Comparison of ENCODE assay signal across 12 cellular contexts in the genomic region with DNA sequence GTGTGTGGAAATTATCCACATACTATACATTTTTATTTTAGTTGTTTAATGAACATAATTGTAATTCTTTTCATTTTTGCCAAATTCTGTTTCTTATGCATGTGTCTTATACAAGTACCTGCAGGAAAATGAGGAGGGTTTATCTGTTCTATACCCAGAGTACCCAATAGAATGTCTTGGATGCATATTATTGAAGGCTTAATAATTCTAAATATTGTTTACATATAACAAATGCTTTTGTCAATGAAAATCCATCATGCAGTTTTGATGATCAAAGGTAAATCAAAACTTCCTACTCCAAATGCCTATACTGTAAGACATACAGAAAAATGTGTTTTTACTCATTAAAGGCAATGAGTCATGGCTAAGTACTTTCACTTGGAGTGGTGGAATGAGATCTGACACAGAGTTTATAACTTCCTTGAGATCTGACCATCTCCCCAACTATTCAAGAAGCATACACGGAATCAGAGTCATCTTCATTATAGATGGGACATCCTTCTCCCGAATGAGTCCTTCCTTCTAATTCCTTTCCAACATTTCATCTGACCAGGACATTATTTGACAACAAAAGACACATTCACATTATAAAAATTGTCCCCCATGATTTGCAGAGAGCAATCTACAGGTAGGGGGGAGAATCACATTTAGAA. TPM values are rescaled to one million over a fixed set of nuclear protein-coding genes. Genes with fewer than 3 reads are reported as not detected.
A peak's percentile ranks its signal among the peaks of the same experiment; 100 is the strongest.
DNase-seq lines count a peak whose midpoint lies in the region; ATAC-seq, FAIRE-seq and TF ChIP-seq lines count a peak whose summit lies in the region.
"Not testable (repeated sequence)": the region's sequence is repeated elsewhere in the genome, so short reads cannot be mapped to it uniquely, and the experiment has no call there.
"Had no signal": no experiment of that assay in that cellular context is flagged by ENCODE, and none has a peak within 500 bp of the region (broad histone marks: within the 10 kb centered on the region; RNA-seq: fewer than 3 reads in every experiment).

No MANE protein-coding gene starts in this region.

- in situ Hi-C loops in astrocyte of the spinal cord (cut with HindIII; ENCODE audit: low sequenced_read_pairs), result not testable (repeated sequence)

- H3K9me3 ChIP-seq in A673 (ENCODE audit: low read depth, low read length, poor library complexity, severe bottlenecking); keratinocyte (ENCODE audit: control insufficient read depth, low read depth, low read length): not testable (repeated sequence)

- H3K36me3 ChIP-seq in A673 (ENCODE audit: insufficient read depth, low read length, poor library complexity, severe bottlenecking); keratinocyte (ENCODE audit: control insufficient read depth in 2 of 2, extremely low read depth in 1 of 2, insufficient read depth in 2 of 2, low read length in 2 of 2): not testable (repeated sequence)

- POLR2A ChIA-PET in A673 (lab: Charles Lee; ENCODE audit: low non-redundant PET), result not testable (repeated sequence)

- not testable (repeated sequence) for BruUV-seq in A673 (replicated peaks; lab: Mats Ljungman, UMichigan)

- not testable (repeated sequence) for TF ChIP-seq CTCF in A673 (conservative IDR thresholded peaks at IDR 0.05; ENCODE audit: low read depth, low read length); astrocyte of the spinal cord (IDR thresholded peaks at IDR 0.05; ENCODE audit: low read depth, low read length); epithelial cell of proximal tubule (conservative IDR thresholded peaks at IDR 0.05; ENCODE audit: low read depth, low read length); keratinocyte (optimal IDR thresholded peaks at IDR 0.05 in 1 of 3, IDR thresholded peaks at IDR 0.05 in 1 of 3, conservative IDR thresholded peaks at IDR 0.05 in 1 of 3; ENCODE audit: extremely low read depth in 1 of 3, insufficient read depth in 2 of 3, low read length in 3 of 3)

- peak; percentile 12 for FAIRE-seq in GM18507 (lab: Jason Lieb, UNC)
- peak; percentile 97 for FAIRE-seq in keratinocyte (lab: Jason Lieb, UNC)

- H3K79me2 ChIP-seq in keratinocyte (ENCODE audit: control insufficient read depth, insufficient read depth, low read length), result not testable (repeated sequence)

- peak; percentile 84 for ATAC-seq in SK-N-SH treated with all-trans-retinoic acid at 6 μM for 48 hours

- not testable (repeated sequence) for H3K4me3 ChIP-seq in A673 (ENCODE audit: low read depth, low read length, poor library complexity, severe bottlenecking); astrocyte of the spinal cord (ENCODE audit: low read depth, low read length); epithelial cell of proximal tubule (ENCODE audit: low read depth, low read length); keratinocyte (ENCODE audit: control insufficient read depth in 2 of 3, extremely low read depth in 1 of 3, insufficient read depth in 2 of 3, low read depth in 1 of 3, low read length in 3 of 3); skeletal muscle cell (ENCODE audit: low read depth, low read length)

- not testable (repeated sequence) for H3K4me1 ChIP-seq in A673 (ENCODE audit: insufficient read depth, low read length, poor library complexity, severe bottlenecking)
- H3K4me1 ChIP-seq in keratinocyte (ENCODE audit: control insufficient read depth, extremely low read depth, insufficient read depth, low read length), result peaks cover 20% of the 10 kb centered on the region

- H3K27ac ChIP-seq in A673 (ENCODE audit: low read depth, low read length, poor library complexity, severe bottlenecking); keratinocyte (ENCODE audit: control insufficient read depth, insufficient read depth, low read length): not testable (repeated sequence)

- not testable (repeated sequence) for H2AFZ ChIP-seq in keratinocyte (ENCODE audit: control insufficient read depth, low read length)

- H3K9me1 ChIP-seq in keratinocyte (ENCODE audit: control insufficient read depth, extremely low read depth, insufficient read depth, low read length), result not testable (repeated sequence)

- dilution Hi-C loops in keratinocyte (cut with MboI; ENCODE audit: extremely low pct_ligation_motif_present, low sequenced_read_pairs), result not testable (repeated sequence)

- H3K9ac ChIP-seq in keratinocyte (ENCODE audit: control insufficient read depth, extremely low read depth, insufficient read depth, low read length), result not testable (repeated sequence)

- not testable (repeated sequence) for H3K27me3 ChIP-seq in A673 (replicated peaks; ENCODE audit: insufficient read depth, low read depth, low read length, poor library complexity); keratinocyte (ENCODE audit: control insufficient read depth, extremely low read depth, insufficient read depth, low read length)

- not testable (repeated sequence) for H3K4me2 ChIP-seq in keratinocyte (ENCODE audit: control insufficient read depth, extremely low read depth, insufficient read depth, low read depth, low read length)

- intact Hi-C loops in A673 (cut with micrococcal nuclease; ENCODE audit: unreplicated experiment), result not testable (repeated sequence)

- peak; percentile 20 for DNase-seq in A673 (ENCODE audit: low spot score)
- DNase-seq in GM18507 (ENCODE audit: extremely low spot score, insufficient read length, low read depth), result not testable (repeated sequence)
- DNase-seq in NCI-H226, result peak; percentile 56
- DNase-seq in astrocyte of the spinal cord (ENCODE audit: low read depth, low spot score), result peak; percentile 40
- peak; percentile 7 for DNase-seq in epithelial cell of proximal tubule (ENCODE audit: low read depth)
- DNase-seq in keratinocyte (ENCODE audit: low read depth, low spot score), result peak; percentile 44
- peak; percentile 34 for DNase-seq in skeletal muscle cell (ENCODE audit: low read depth)

- CTCF ChIA-PET in A673 (lab: Charles Lee), result not testable (repeated sequence)

- not testable (repeated sequence) for H4K20me1 ChIP-seq in keratinocyte (ENCODE audit: control insufficient read depth, extremely low read depth, insufficient read depth, low read length)

RNA-seq across cellular contexts. Expression of a gene that starts 0.7 kb away (rescaled TPM):
- total RNA-seq in A673 (2021), result 1.0 and 1.2 TPM in 2 replicates
- 0.58 TPM in 1 of 2 replicates, not detected in the other for total RNA-seq in epithelial cell of proximal tubule
- not detected in 3 replicates for polyA plus RNA-seq in keratinocyte
- not detected for polyA plus RNA-seq in keratinocyte (2011; ENCODE audit: low read depth)
- polyA plus RNA-seq in keratinocyte (2011; cell fraction: cytosol; rRNA removed), result not detected in 2 replicates
- not detected in 2 replicates for polyA plus RNA-seq in keratinocyte (2011; cell fraction: nucleus; rRNA removed)
- not detected in 2 replicates for polyA plus RNA-seq in keratinocyte (2012; ENCODE audit: low replicate concordance)
- not detected in 3 replicates for polyA minus RNA-seq in keratinocyte
- polyA minus RNA-seq in keratinocyte (2011; cell fraction: cytosol; rRNA and poly(A)+ RNA removed), result not detected
- polyA minus RNA-seq in keratinocyte (2011; cell fraction: nucleus; rRNA and poly(A)+ RNA removed), result not detected in 2 replicates
- total RNA-seq: CD4-positive, alpha-beta memory T cell; GM23338; MCF 10A; Right ventricle myocardium inferior had no signal
- polyA plus RNA-seq: CD4-positive, alpha-beta memory T cell; GM23338 had no signal

RNA-seq across cellular contexts. Expression of a gene that starts 2.5 kb away (rescaled TPM):
- not detected in 2 replicates for total RNA-seq in A673 (2021)
- total RNA-seq in epithelial cell of proximal tubule, result not detected in 2 replicates
- not detected in 3 replicates for polyA plus RNA-seq in keratinocyte
- not detected for polyA plus RNA-seq in keratinocyte (2011; ENCODE audit: low read depth)
- polyA plus RNA-seq in keratinocyte (2011; cell fraction: cytosol; rRNA removed), result not detected in 2 replicates
- not detected in 2 replicates for polyA plus RNA-seq in keratinocyte (2011; cell fraction: nucleus; rRNA removed)
- polyA plus RNA-seq in keratinocyte (2012; ENCODE audit: low replicate concordance), result not detected in 2 replicates
- not detected in 3 replicates for polyA minus RNA-seq in keratinocyte
- polyA minus RNA-seq in keratinocyte (2011; cell fraction: cytosol; rRNA and poly(A)+ RNA removed), result not detected
- polyA minus RNA-seq in keratinocyte (2011; cell fraction: nucleus; rRNA and poly(A)+ RNA removed), result not detected in 2 replicates
- total RNA-seq: CD4-positive, alpha-beta memory T cell; GM23338; MCF 10A; Right ventricle myocardium inferior had no signal
- polyA plus RNA-seq: CD4-positive, alpha-beta memory T cell; GM23338 had no signal

RNA-seq across cellular contexts. Expression of a gene that starts 6.6 kb away (rescaled TPM):
- total RNA-seq in A673 (2021) (not detected in 2 replicates), epithelial cell of proximal tubule (not detected in 2 replicates)
- not detected in 3 replicates for polyA plus RNA-seq in keratinocyte
- polyA plus RNA-seq in keratinocyte (2011; ENCODE audit: low read depth), result not detected
- polyA plus RNA-seq in keratinocyte (2011; cell fraction: cytosol; rRNA removed), result not detected in 2 replicates
- polyA plus RNA-seq in keratinocyte (2011; cell fraction: nucleus; rRNA removed), result not detected in 2 replicates
- polyA plus RNA-seq in keratinocyte (2012; ENCODE audit: low replicate concordance), result not detected in 2 replicates
- not detected in 3 replicates for polyA minus RNA-seq in keratinocyte
- not detected for polyA minus RNA-seq in keratinocyte (2011; cell fraction: cytosol; rRNA and poly(A)+ RNA removed)
- not detected in 2 replicates for polyA minus RNA-seq in keratinocyte (2011; cell fraction: nucleus; rRNA and poly(A)+ RNA removed)
- total RNA-seq: CD4-positive, alpha-beta memory T cell; GM23338; MCF 10A; Right ventricle myocardium inferior had no signal
- polyA plus RNA-seq: CD4-positive, alpha-beta memory T cell; GM23338 had no signal

RNA-seq across cellular contexts. Expression of a gene that starts 13.7 kb away (rescaled TPM):
- total RNA-seq in A673 (2021), result not detected in 2 replicates
- total RNA-seq in epithelial cell of proximal tubule, result not detected in 2 replicates
- polyA plus RNA-seq in keratinocyte, result not detected in 3 replicates
- polyA plus RNA-seq in keratinocyte (2011; ENCODE audit: low read depth), result not detected
- polyA plus RNA-seq in keratinocyte (2011; cell fraction: cytosol; rRNA removed), result not detected in 2 replicates
- polyA plus RNA-seq in keratinocyte (2011; cell fraction: nucleus; rRNA removed), result not detected in 2 replicates
- polyA plus RNA-seq in keratinocyte (2012; ENCODE audit: low replicate concordance), result not detected in 2 replicates
- polyA minus RNA-seq in keratinocyte, result not detected in 3 replicates
- polyA minus RNA-seq in keratinocyte (2011; cell fraction: cytosol; rRNA and poly(A)+ RNA removed), result not detected
- polyA minus RNA-seq in keratinocyte (2011; cell fraction: nucleus; rRNA and poly(A)+ RNA removed), result not detected in 2 replicates
- total RNA-seq: CD4-positive, alpha-beta memory T cell; GM23338; MCF 10A; Right ventricle myocardium inferior had no signal
- polyA plus RNA-seq: CD4-positive, alpha-beta memory T cell; GM23338 had no signal

RNA-seq across cellular contexts. Expression of a gene that starts 19.5 kb away (rescaled TPM):
- total RNA-seq in A673 (2021) (not detected in 2 replicates), epithelial cell of proximal tubule (not detected in 2 replicates)
- not detected in 3 replicates for polyA plus RNA-seq in keratinocyte
- polyA plus RNA-seq in keratinocyte (2011; ENCODE audit: low read depth), result not detected
- not detected in 2 replicates for polyA plus RNA-seq in keratinocyte (2011; cell fraction: cytosol; rRNA removed)
- not detected in 2 replicates for polyA plus RNA-seq in keratinocyte (2011; cell fraction: nucleus; rRNA removed)
- not detected in 2 replicates for polyA plus RNA-seq in keratinocyte (2012; ENCODE audit: low replicate concordance)
- polyA minus RNA-seq in keratinocyte, result not detected in 3 replicates
- polyA minus RNA-seq in keratinocyte (2011; cell fraction: cytosol; rRNA and poly(A)+ RNA removed), result not detected
- not detected in 2 replicates for polyA minus RNA-seq in keratinocyte (2011; cell fraction: nucleus; rRNA and poly(A)+ RNA removed)
- total RNA-seq: CD4-positive, alpha-beta memory T cell; GM23338; MCF 10A; Right ventricle myocardium inferior had no signal
- polyA plus RNA-seq: CD4-positive, alpha-beta memory T cell; GM23338 had no signal
